Comparison of ENCODE assay signal across 8 cellular contexts in the genomic region with DNA sequence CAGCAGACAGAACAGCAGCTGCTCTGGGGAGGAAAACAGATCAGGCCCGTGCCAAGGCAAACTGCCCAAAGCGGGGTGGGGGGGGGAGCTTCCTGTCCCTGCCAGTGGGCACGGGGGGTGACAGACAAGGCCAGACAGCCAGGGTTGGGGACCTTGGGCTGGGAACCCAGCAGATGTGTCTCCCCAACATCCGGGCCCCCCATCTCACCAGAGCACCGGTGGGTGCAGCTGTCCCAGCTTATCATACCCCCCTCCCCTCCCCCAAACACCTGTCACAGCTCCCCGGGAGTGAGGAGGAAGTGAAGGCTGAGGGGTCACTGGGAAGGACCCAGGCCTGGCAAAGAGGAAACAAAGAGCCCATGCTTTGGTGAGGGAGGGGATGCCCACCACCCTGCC. TPM values are rescaled to one million over a fixed set of nuclear protein-coding genes. Genes with fewer than 3 reads are reported as not detected.
DNase-seq lines count a peak whose midpoint lies in the region; ATAC-seq lines count a peak whose summit lies in the region.

No MANE protein-coding gene starts in this region.

- H3F3A ChIP-seq in GM23248 (ENCODE audit: insufficient read depth) = peaks cover 15% of the 10 kb centered on the region

- H3K9me2 ChIP-seq in GM23248 (ENCODE audit: insufficient read depth) = no peaks in the 10 kb centered on the region

- H4K20me1 ChIP-seq in GM23248 (ENCODE audit: insufficient read depth) = no peaks in the 10 kb centered on the region

- ATAC-seq in HG02588 (IDR thresholded peaks at IDR 0.05; ENCODE audit: unreplicated experiment) = no peak

- in situ Hi-C loops in GM23248 (cut with MboI) = no loop called here

- H2AFZ ChIP-seq in GM23248 = no peak overlapping the region

- peak overlapping the region; percentile 92 for H3K9ac ChIP-seq in GM23248
- H3K9ac ChIP-seq in duodenal mucosa (ENCODE audit: low read depth in 1 of 2, low read length in 2 of 2) = peak overlapping the region; percentile 91 to 95
- H3K9ac ChIP-seq in mucosa of stomach (ENCODE audit: low read length) = peak overlapping the region; percentile 73

- H3K79me2 ChIP-seq in GM23248 (ENCODE audit: insufficient read depth) = peaks cover 46% of the 10 kb centered on the region

- H3K4me2 ChIP-seq in GM23248 (ENCODE audit: unreplicated experiment) = peak overlapping the region; percentile 81

- H3K4me3 ChIP-seq in GM23248 = peak overlapping the region; percentile 100
- peak overlapping the region; percentile 97 for H3K4me3 ChIP-seq in SJCRH30
- H3K4me3 ChIP-seq in duodenal mucosa (ENCODE audit: low read depth in 1 of 2, low read length in 2 of 2) = peak overlapping the region; percentile 94 to 95
- peak overlapping the region; percentile 82 for H3K4me3 ChIP-seq in mucosa of stomach (ENCODE audit: low read length)

- H3K27ac ChIP-seq in GM23248 (peak overlapping the region; percentile 88), SJCRH30 (peak overlapping the region; percentile 97), duodenal mucosa (ENCODE audit: low read depth, low read length) (peak overlapping the region; percentile 77)

- H3K9me3 ChIP-seq in GM23248 (ENCODE audit: low read depth) = no peaks in the 10 kb centered on the region
- no peaks in the 10 kb centered on the region for H3K9me3 ChIP-seq in SJCRH30 (replicated peaks)
- H3K9me3 ChIP-seq in duodenal mucosa (ENCODE audit: control insufficient read depth in 1 of 2, low read length in 2 of 2) = no peaks in the 10 kb centered on the region
- H3K9me3 ChIP-seq in mucosa of stomach (ENCODE audit: control insufficient read depth, low read length) = no peaks in the 10 kb centered on the region

- 0 to 1% methylated on average over 2 to 5 of the region's 6 CpGs for WGBS in GM23248 (ENCODE audit: low coverage in 1 of 2, low lambda C conversion rate in 2 of 2, missing lambda C conversion rate in 2 of 2), 2 experiments

- H3K36me3 ChIP-seq in GM23248 (ENCODE audit: low read depth) (no peaks in the 10 kb centered on the region; the same call in 1 of the 2 replicates), SJCRH30 (peaks cover 32% of the 10 kb centered on the region), duodenal mucosa (ENCODE audit: control insufficient read depth in 1 of 2, insufficient read depth in 2 of 2, low read length in 2 of 2) (peaks cover 0 to 12% of the 10 kb centered on the region in 2 donors), mucosa of stomach (ENCODE audit: control insufficient read depth, insufficient read depth, low read length) (no peaks in the 10 kb centered on the region)

- DNase-seq in GM23248 (no peak), SJCRH30 (peak; percentile 94 to 95), NCI-H1105 treated with DMSO at 0.1 percent for 48 hours (lab: John Stamatoyannopoulos, UW) (no peak), AG20443 (ENCODE audit: low spot score) (no peak), NOMO-1 (lab: John Stamatoyannopoulos, UW; ENCODE audit: unreplicated experiment in 2 of 2) (no peak)

- H3K4me1 ChIP-seq in GM23248 (ENCODE audit: insufficient read depth) = peaks cover 11% of the 10 kb centered on the region
- peaks cover 34% of the 10 kb centered on the region for H3K4me1 ChIP-seq in SJCRH30
- H3K4me1 ChIP-seq in duodenal mucosa (ENCODE audit: control insufficient read depth in 1 of 2, insufficient read depth in 2 of 2, low read length in 2 of 2) = peaks cover 51 to 71% of the 10 kb centered on the region in 2 donors
- H3K4me1 ChIP-seq in mucosa of stomach (ENCODE audit: control insufficient read depth, insufficient read depth, low read length) = peaks cover 34% of the 10 kb centered on the region

- H3K27me3 ChIP-seq in GM23248 (replicated peaks; ENCODE audit: insufficient read depth) = no peaks in the 10 kb centered on the region
- H3K27me3 ChIP-seq in SJCRH30 = no peaks in the 10 kb centered on the region
- H3K27me3 ChIP-seq in duodenal mucosa (ENCODE audit: control insufficient read depth in 1 of 2, insufficient read depth in 2 of 2, low read length in 2 of 2) = no peaks in the 10 kb centered on the region
- H3K27me3 ChIP-seq in mucosa of stomach (ENCODE audit: control insufficient read depth, insufficient read depth, low read length) = peaks cover under 1% of the 10 kb centered on the region

RNA-seq across cellular contexts. Expression of gene PPP1R14B, which starts 1.3 kb away (rescaled TPM):
- 231 and 239 TPM in 2 replicates for total RNA-seq in GM23248 (2014; rRNA removed; shearing (Covaris generic))
- 115 and 150 TPM in 2 replicates for polyA plus RNA-seq in GM23248 (2016; fragmentation: Nextera tagmentation; extraction: Ambion mirVana)
- total RNA-seq in SJCRH30 (2014; rRNA removed; shearing (Covaris generic)) = 556 and 639 TPM in 2 replicates

RNA-seq across cellular contexts. Expression of gene FKBP2, which starts 4.5 kb away (rescaled TPM):
- total RNA-seq in GM23248 (2014; rRNA removed; shearing (Covaris generic)) = 40.7 and 54.4 TPM in 2 replicates
- polyA plus RNA-seq in GM23248 (2016; fragmentation: Nextera tagmentation; extraction: Ambion mirVana) = 185 and 188 TPM in 2 replicates
- total RNA-seq in SJCRH30 (2014; rRNA removed; shearing (Covaris generic)) = 53.1 and 53.5 TPM in 2 replicates

RNA-seq across cellular contexts. Expression of gene PLCB3, which starts 5.9 kb away (rescaled TPM):
- total RNA-seq in GM23248 (2014; rRNA removed; shearing (Covaris generic)) = 32.7 and 41.7 TPM in 2 replicates
- polyA plus RNA-seq in GM23248 (2016; fragmentation: Nextera tagmentation; extraction: Ambion mirVana) = 6.5 and 7.5 TPM in 2 replicates
- 35.8 and 38.3 TPM in 2 replicates for total RNA-seq in SJCRH30 (2014; rRNA removed; shearing (Covaris generic))

RNA-seq across cellular contexts. Expression of gene VEGFB, which starts 11.0 kb away (rescaled TPM):
- 17.7 and 27.8 TPM in 2 replicates for total RNA-seq in GM23248 (2014; rRNA removed; shearing (Covaris generic))
- polyA plus RNA-seq in GM23248 (2016; fragmentation: Nextera tagmentation; extraction: Ambion mirVana) = 21.6 and 22.6 TPM in 2 replicates
- 26.4 and 27.8 TPM in 2 replicates for total RNA-seq in SJCRH30 (2014; rRNA removed; shearing (Covaris generic))

RNA-seq across cellular contexts. Expression of gene DNAJC4, which starts 15.1 kb away (rescaled TPM):
- total RNA-seq in GM23248 (2014; rRNA removed; shearing (Covaris generic)) = 2.7 and 11.0 TPM in 2 replicates
- polyA plus RNA-seq in GM23248 (2016; fragmentation: Nextera tagmentation; extraction: Ambion mirVana) = 33.4 and 34.7 TPM in 2 replicates
- total RNA-seq in SJCRH30 (2014; rRNA removed; shearing (Covaris generic)) = 2.0 and 5.3 TPM in 2 replicates

Comparison
In these comparisons a context has a peak if more than half of its experiments do, and no peak if none do; other contexts are left out.
1. DNase-seq: peak in SJCRH30 (2 of 2); none in GM23248 (single experiment), NCI-H1105 treated with DMSO at 0.1 percent for 48 hours (single experiment), AG20443 (single experiment) and NOMO-1 (0 of 2).
2. Peak in every context shown above with its lines, with median percentiles within 50 percentile points of each other: H3K27ac ChIP-seq, H3K4me3 ChIP-seq and H3K9ac ChIP-seq.